ENCODE assay signal across 23 cellular contexts in genomic region chr6:53773044-53773696, GRCh38.
"Had no signal": no experiment of that assay in that cellular context is flagged by ENCODE, and none has a peak within 500 bp of the region (broad histone marks: within the 10 kb centered on the region; RNA-seq: fewer than 3 reads in every experiment).

No MANE protein-coding gene starts in this region.

- H3K27ac ChIP-seq: dorsolateral prefrontal cortex, gastrocnemius medialis, neutrophil, parathyroid adenoma, spleen, testis, tibial artery had no signal

- H3K4me1 Mint-ChIP-seq: naive B cell; stimulated activated memory B cell treated with anti-CD40 and anti-IgM and Interleukin-4, amounts not matched to agents 10 μg/mL and 1 μg/mL and 100 μg/mL, for 72 hours had no signal

- H3K4me3 Mint-ChIP-seq: mesothelial cell of epicardium; natural killer cell treated with Interleukin-12 subunit alpha and Interleukin-12 subunit beta and Interleukin-15 and Interleukin-18, amount 100 ng/mL, for 72 hours; neural crest cell; stimulated activated memory B cell treated with anti-CD40 and anti-IgM and Interleukin-4, amounts not matched to agents 10 μg/mL and 1 μg/mL and 100 μg/mL, for 72 hours; type B pancreatic cell had no signal

- H3K4me1 ChIP-seq: gastrocnemius medialis, parathyroid adenoma, spleen, testis had no signal

- H3K27me3 ChIP-seq: gastrocnemius medialis, neutrophil, spleen, testis, tibial artery had no signal

- H2AFZ ChIP-seq: parathyroid adenoma had no signal

- H3K27me3 Mint-ChIP-seq: naive B cell; progenitor cell of endocrine pancreas; stimulated activated memory B cell treated with anti-CD40 and anti-IgM and Interleukin-4, amounts not matched to agents 10 μg/mL and 1 μg/mL and 100 μg/mL, for 72 hours; type B pancreatic cell had no signal

- H3K9me3 Mint-ChIP-seq: natural killer cell treated with Interleukin-12 subunit alpha and Interleukin-12 subunit beta and Interleukin-15 and Interleukin-18, amount 100 ng/mL, for 72 hours; stimulated activated memory B cell treated with anti-CD40 and anti-IgM and Interleukin-4, amounts not matched to agents 10 μg/mL and 1 μg/mL and 100 μg/mL, for 72 hours had no signal

- DNase-seq: dorsolateral prefrontal cortex; effector CD4-positive, alpha-beta T cell; gastrocnemius medialis; head of caudate nucleus; mesenchymal stem cell; mucosa of descending colon; naive B cell; spleen; stimulated activated CD4-positive, alpha-beta T cell treated with anti-CD3 and anti-CD28 coated beads, Interleukin-4, amount 100 ng/mL, for 4 hours; stimulated activated naive CD8-positive, alpha-beta T cell treated with anti-CD3 and anti-CD28 coated beads, Interleukin-15, Interleukin-2, amounts not matched to agents 100 U/mL and 50 U/mL, for 24 hours; substantia nigra; testis; tibial artery had no signal

- H3K36me3 ChIP-seq: gastrocnemius medialis, neutrophil, spleen, tibial artery had no signal

- H3K27ac Mint-ChIP-seq: mesothelial cell of epicardium; natural killer cell treated with Interleukin-12 subunit alpha and Interleukin-12 subunit beta and Interleukin-15 and Interleukin-18, amount 100 ng/mL, for 72 hours; progenitor cell of endocrine pancreas; stimulated activated memory B cell treated with anti-CD40 and anti-IgM and Interleukin-4, amounts not matched to agents 10 μg/mL and 1 μg/mL and 100 μg/mL, for 72 hours; type B pancreatic cell had no signal

- H3K9me3 ChIP-seq: gastrocnemius medialis, mucosa of descending colon, neutrophil, testis, tibial artery had no signal

- H3K9ac ChIP-seq: parathyroid adenoma had no signal

- H3K36me3 Mint-ChIP-seq: natural killer cell treated with Interleukin-12 subunit alpha and Interleukin-12 subunit beta and Interleukin-15 and Interleukin-18, amount 100 ng/mL, for 72 hours had no signal

- ATAC-seq: gastrocnemius medialis; left lobe of liver; mucosa of descending colon; natural killer cell treated with Interleukin-12 subunit alpha and Interleukin-12 subunit beta and Interleukin-15 and Interleukin-18, amount 100 ng/mL, for 72 hours; sciatic nerve; stimulated activated memory B cell treated with anti-CD40 and anti-IgM and Interleukin-4, amounts not matched to agents 10 μg/mL and 1 μg/mL and 100 μg/mL, for 72 hours; stimulated activated naive CD8-positive, alpha-beta T cell treated with anti-CD3 and anti-CD28 coated beads, Interleukin-15, Interleukin-2, amounts not matched to agents 100 U/mL and 50 U/mL, for 24 hours had no signal

- H3K4me3 ChIP-seq: dorsolateral prefrontal cortex, gastrocnemius medialis, mucosa of descending colon, spleen, testis, tibial artery had no signal
